ENCODE assay signal across 1 cellular context in genomic region chr19:7943444-7944176, GRCh38.
TF ChIP-seq lines count a peak whose summit lies in the region.

A gene with protein sequence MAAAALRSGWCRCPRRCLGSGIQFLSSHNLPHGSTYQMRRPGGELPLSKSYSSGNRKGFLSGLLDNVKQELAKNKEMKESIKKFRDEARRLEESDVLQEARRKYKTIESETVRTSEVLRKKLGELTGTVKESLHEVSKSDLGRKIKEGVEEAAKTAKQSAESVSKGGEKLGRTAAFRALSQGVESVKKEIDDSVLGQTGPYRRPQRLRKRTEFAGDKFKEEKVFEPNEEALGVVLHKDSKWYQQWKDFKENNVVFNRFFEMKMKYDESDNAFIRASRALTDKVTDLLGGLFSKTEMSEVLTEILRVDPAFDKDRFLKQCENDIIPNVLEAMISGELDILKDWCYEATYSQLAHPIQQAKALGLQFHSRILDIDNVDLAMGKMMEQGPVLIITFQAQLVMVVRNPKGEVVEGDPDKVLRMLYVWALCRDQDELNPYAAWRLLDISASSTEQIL (minus strand): TSS chr19:7943666. CDS start chr19:7943651, 15 bp downstream.

TF ChIP-seq in K562, 482 proteins besides CTCF, POLR2A, EP300 and RAD21 (continued from another document and continues in another):
- TF ChIP-seq DMBX1 (CRISPR knock-in tag; IDR thresholded peaks at IDR 0.05; ENCODE audit: borderline replicate concordance), result peak; percentile 17; the same call in 1 of the 2 replicates
- TF ChIP-seq, protein P1, sequence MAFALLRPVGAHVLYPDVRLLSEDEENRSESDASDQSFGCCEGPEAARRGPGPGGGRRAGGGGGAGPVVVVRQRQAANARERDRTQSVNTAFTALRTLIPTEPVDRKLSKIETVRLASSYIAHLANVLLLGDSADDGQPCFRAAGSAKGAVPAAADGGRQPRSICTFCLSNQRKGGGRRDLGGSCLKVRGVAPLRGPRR (CRISPR knock-in tag; IDR thresholded peaks at IDR 0.05), result no peak
- TF ChIP-seq MEF2D (tag; conservative IDR thresholded peaks at IDR 0.05; ENCODE audit: low read depth), result no peak
- peak; percentile 91 for TF ChIP-seq PHF20 (IDR thresholded peaks at IDR 0.05; ENCODE audit: partially characterized antibody)
- peak; percentile 88 for TF ChIP-seq THAP12 (CRISPR knock-in tag; IDR thresholded peaks at IDR 0.05)
- TF ChIP-seq ZBTB17 (CRISPR knock-in tag; IDR thresholded peaks at IDR 0.05), result 0 out of 2 replicates have a peak, but pooled peaks have one; percentile 29
- peak; percentile 59; the same call in 1 of the 2 replicates for TF ChIP-seq PML (IDR thresholded peaks at IDR 0.05; ENCODE audit: low read length)
- TF ChIP-seq CBFB (CRISPR knock-in tag; IDR thresholded peaks at IDR 0.05), result peak; percentile 76; the same call in 1 of the 2 replicates
- TF ChIP-seq, protein P2, sequence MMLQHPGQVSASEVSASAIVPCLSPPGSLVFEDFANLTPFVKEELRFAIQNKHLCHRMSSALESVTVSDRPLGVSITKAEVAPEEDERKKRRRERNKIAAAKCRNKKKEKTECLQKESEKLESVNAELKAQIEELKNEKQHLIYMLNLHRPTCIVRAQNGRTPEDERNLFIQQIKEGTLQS (IDR thresholded peaks at IDR 0.05), result peak; percentile 100
- TF ChIP-seq, protein P2 (CRISPR knock-in tag; conservative IDR thresholded peaks at IDR 0.05), result peak; percentile 99
- TF ChIP-seq HOMEZ (CRISPR knock-in tag; IDR thresholded peaks at IDR 0.05), result no peak
- TF ChIP-seq MYC (IDR thresholded peaks at IDR 0.05; ENCODE audit: low read depth, low read length), result peak; percentile 97
- peak; percentile 85 for TF ChIP-seq MYC (CRISPR knock-in tag; IDR thresholded peaks at IDR 0.05; ENCODE audit: borderline replicate concordance, low read depth)
- TF ChIP-seq, protein P3, sequence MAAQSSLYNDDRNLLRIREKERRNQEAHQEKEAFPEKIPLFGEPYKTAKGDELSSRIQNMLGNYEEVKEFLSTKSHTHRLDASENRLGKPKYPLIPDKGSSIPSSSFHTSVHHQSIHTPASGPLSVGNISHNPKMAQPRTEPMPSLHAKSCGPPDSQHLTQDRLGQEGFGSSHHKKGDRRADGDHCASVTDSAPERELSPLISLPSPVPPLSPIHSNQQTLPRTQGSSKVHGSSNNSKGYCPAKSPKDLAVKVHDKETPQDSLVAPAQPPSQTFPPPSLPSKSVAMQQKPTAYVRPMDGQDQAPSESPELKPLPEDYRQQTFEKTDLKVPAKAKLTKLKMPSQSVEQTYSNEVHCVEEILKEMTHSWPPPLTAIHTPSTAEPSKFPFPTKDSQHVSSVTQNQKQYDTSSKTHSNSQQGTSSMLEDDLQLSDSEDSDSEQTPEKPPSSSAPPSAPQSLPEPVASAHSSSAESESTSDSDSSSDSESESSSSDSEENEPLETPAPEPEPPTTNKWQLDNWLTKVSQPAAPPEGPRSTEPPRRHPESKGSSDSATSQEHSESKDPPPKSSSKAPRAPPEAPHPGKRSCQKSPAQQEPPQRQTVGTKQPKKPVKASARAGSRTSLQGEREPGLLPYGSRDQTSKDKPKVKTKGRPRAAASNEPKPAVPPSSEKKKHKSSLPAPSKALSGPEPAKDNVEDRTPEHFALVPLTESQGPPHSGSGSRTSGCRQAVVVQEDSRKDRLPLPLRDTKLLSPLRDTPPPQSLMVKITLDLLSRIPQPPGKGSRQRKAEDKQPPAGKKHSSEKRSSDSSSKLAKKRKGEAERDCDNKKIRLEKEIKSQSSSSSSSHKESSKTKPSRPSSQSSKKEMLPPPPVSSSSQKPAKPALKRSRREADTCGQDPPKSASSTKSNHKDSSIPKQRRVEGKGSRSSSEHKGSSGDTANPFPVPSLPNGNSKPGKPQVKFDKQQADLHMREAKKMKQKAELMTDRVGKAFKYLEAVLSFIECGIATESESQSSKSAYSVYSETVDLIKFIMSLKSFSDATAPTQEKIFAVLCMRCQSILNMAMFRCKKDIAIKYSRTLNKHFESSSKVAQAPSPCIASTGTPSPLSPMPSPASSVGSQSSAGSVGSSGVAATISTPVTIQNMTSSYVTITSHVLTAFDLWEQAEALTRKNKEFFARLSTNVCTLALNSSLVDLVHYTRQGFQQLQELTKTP (IDR thresholded peaks at IDR 0.05; ENCODE audit: low read depth in 1 of 2, partially characterized antibody in 2 of 2), result peak in 1 of 2 experiments; percentile 27
- peak; percentile 97 for TF ChIP-seq EP400 (IDR thresholded peaks at IDR 0.05)
- no peak; the same call in 1 of the 2 replicates for TF ChIP-seq ZNF511 (CRISPR knock-in tag; IDR thresholded peaks at IDR 0.05)
- peak; percentile 63 for TF ChIP-seq CCNT2 (IDR thresholded peaks at IDR 0.05; ENCODE audit: borderline replicate concordance, extremely low read depth, insufficient read length, low read depth, low read length)
- peak; percentile 69 for TF ChIP-seq RAD51 (IDR thresholded peaks at IDR 0.05; ENCODE audit: borderline replicate concordance, low read depth)
- TF ChIP-seq TSHZ1 (CRISPR knock-in tag; IDR thresholded peaks at IDR 0.05), result no peak
- TF ChIP-seq, protein P4, sequence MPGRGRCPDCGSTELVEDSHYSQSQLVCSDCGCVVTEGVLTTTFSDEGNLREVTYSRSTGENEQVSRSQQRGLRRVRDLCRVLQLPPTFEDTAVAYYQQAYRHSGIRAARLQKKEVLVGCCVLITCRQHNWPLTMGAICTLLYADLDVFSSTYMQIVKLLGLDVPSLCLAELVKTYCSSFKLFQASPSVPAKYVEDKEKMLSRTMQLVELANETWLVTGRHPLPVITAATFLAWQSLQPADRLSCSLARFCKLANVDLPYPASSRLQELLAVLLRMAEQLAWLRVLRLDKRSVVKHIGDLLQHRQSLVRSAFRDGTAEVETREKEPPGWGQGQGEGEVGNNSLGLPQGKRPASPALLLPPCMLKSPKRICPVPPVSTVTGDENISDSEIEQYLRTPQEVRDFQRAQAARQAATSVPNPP (IDR thresholded peaks at IDR 0.05; ENCODE audit: borderline replicate concordance, insufficient read depth, insufficient read length), result no peak
- TF ChIP-seq SP1 (CRISPR knock-in tag; IDR thresholded peaks at IDR 0.05), result peak; percentile 93; the same call in 1 of the 2 replicates
- TF ChIP-seq ZSCAN32 (CRISPR knock-in tag; IDR thresholded peaks at IDR 0.05), result peak; percentile 95
- TF ChIP-seq, protein P5, sequence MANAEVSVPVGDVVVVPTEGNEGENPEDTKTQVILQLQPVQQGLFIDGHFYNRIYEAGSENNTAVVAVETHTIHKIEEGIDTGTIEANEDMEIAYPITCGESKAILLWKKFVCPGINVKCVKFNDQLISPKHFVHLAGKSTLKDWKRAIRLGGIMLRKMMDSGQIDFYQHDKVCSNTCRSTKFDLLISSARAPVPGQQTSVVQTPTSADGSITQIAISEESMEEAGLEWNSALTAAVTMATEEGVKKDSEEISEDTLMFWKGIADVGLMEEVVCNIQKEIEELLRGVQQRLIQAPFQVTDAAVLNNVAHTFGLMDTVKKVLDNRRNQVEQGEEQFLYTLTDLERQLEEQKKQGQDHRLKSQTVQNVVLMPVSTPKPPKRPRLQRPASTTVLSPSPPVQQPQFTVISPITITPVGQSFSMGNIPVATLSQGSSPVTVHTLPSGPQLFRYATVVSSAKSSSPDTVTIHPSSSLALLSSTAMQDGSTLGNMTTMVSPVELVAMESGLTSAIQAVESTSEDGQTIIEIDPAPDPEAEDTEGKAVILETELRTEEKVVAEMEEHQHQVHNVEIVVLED (CRISPR knock-in tag; IDR thresholded peaks at IDR 0.05), result peak; percentile 50
- 0 out of 2 replicates have a peak, but pooled peaks have one; percentile 40 for TF ChIP-seq HIVEP1 (CRISPR knock-in tag; IDR thresholded peaks at IDR 0.05)
- TF ChIP-seq ZNF707 (CRISPR knock-in tag; conservative IDR thresholded peaks at IDR 0.05), result no peak
- peak; percentile 27 for TF ChIP-seq SMAD1 (IDR thresholded peaks at IDR 0.05; ENCODE audit: low read depth, low read length, partially characterized antibody)
- TF ChIP-seq BHLHE40 (IDR thresholded peaks at IDR 0.05; ENCODE audit: low read length), result peak; percentile 77
- TF ChIP-seq UBTF (IDR thresholded peaks at IDR 0.05; ENCODE audit: borderline replicate concordance in 1 of 2, low read depth in 2 of 2, low read length in 2 of 2), result peak; percentile 41 to 51; a peak in 1 of 4 replicates
- TF ChIP-seq FOXK2 (conservative IDR thresholded peaks at IDR 0.05 in 1 of 2, IDR thresholded peaks at IDR 0.05 in 1 of 2; ENCODE audit: low read depth in 2 of 2), result peak; percentile 70 to 73
- TF ChIP-seq SIN3A (IDR thresholded peaks at IDR 0.05; ENCODE audit: borderline replicate concordance in 2 of 2, control insufficient read depth in 1 of 2, low read depth in 2 of 2, low read length in 2 of 2), result peak; percentile 93 to 96; a peak in 3 of 4 replicates
- peak; percentile 89 to 99 (median 96) for TF ChIP-seq YY1 (IDR thresholded peaks at IDR 0.05; ENCODE audit: borderline replicate concordance in 1 of 3, control insufficient read depth in 1 of 3, extremely low read depth in 1 of 3, insufficient read depth in 3 of 3, insufficient read length in 1 of 3, insufficient replicate concordance in 2 of 3, low read depth in 1 of 3, low read length in 2 of 3)
- TF ChIP-seq TBL1XR1 (IDR thresholded peaks at IDR 0.05; ENCODE audit: low read length in 2 of 2), result 0 out of 4 replicates have a peak, but pooled peaks of 1 of the 2 experiments have one; percentile 16
- peak; percentile 40 to 69; a peak in 3 of 4 replicates for TF ChIP-seq MAZ (CRISPR knock-in tag; conservative IDR thresholded peaks at IDR 0.05 in 1 of 2, IDR thresholded peaks at IDR 0.05 in 1 of 2)
